1 cellular context compared by ENCODE assay signal in the genomic region with DNA sequence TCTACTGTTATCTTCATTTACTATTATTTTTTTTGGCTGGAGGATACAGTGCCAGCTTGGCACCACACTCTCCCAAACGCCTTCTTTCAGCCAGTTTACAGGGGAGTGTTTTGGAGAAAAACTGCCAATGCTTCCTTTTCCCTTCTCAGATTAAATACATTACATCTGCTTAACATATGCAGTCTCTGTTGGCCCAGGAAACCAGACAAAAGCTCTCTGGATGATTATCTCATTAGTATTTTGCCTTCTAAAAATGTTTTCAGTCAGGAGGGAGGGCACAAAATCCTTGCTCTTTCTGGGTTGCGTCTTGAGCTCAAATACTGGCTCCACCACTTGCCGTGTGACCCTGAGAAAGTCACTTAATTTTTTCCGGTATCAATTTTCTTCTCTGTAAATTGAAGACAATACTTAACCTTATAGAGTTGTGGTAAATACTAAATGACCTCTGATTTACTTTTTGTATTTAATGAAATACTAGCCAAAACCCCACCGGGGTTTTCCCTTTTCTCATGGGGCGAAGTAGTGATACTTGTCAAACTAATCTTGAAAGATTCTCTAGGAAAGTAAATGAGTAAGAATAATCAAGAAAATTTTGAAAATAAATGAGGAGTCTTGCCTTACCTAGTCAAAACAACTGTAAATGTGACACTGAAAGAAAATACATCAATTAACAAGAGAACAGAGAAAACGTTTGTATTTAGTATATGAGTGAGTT.
A peak's percentile ranks its signal among the peaks of the same experiment; 100 is the strongest.
TF ChIP-seq lines count a peak whose summit lies in the region.

No MANE protein-coding gene starts in this region.

TF ChIP-seq in SK-N-SH, 30 proteins besides CTCF, POLR2A, EP300 and RAD21 (continued from another document):
- TF ChIP-seq, protein P1, sequence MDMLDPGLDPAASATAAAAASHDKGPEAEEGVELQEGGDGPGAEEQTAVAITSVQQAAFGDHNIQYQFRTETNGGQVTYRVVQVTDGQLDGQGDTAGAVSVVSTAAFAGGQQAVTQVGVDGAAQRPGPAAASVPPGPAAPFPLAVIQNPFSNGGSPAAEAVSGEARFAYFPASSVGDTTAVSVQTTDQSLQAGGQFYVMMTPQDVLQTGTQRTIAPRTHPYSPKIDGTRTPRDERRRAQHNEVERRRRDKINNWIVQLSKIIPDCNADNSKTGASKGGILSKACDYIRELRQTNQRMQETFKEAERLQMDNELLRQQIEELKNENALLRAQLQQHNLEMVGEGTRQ (IDR thresholded peaks at IDR 0.05; ENCODE audit: borderline replicate concordance, low read depth, low read length), result no peak
- TF ChIP-seq MXI1 (IDR thresholded peaks at IDR 0.05; ENCODE audit: low read depth, low read length) (no peak), FOXJ3 (CRISPR knock-in tag; IDR thresholded peaks at IDR 0.05) (0 out of 2 replicates have a peak, but pooled peaks have one; percentile 25), RCOR1 (IDR thresholded peaks at IDR 0.05; ENCODE audit: low read length) (peak; percentile 25; the same call in 1 of the 2 replicates), NFIC (IDR thresholded peaks at IDR 0.05; ENCODE audit: borderline replicate concordance) (no peak), REST (IDR thresholded peaks at IDR 0.05; ENCODE audit: low read depth, low read length) (no peak), TCF12 (IDR thresholded peaks at IDR 0.05) (peak; percentile 10; the same call in 1 of the 2 replicates), ELF1 (IDR thresholded peaks at IDR 0.05) (no peak), RXRA (IDR thresholded peaks at IDR 0.05; ENCODE audit: borderline replicate concordance, low read depth) (no peak), POLR2AphosphoS5 (IDR thresholded peaks at IDR 0.05; ENCODE audit: low read depth, low read length) (no peak), GABPA (IDR thresholded peaks at IDR 0.05; ENCODE audit: low read depth) (no peak), GATA2 (CRISPR knock-in tag; IDR thresholded peaks at IDR 0.05) (no peak; the same call in 1 of the 2 replicates), FOSL2 (IDR thresholded peaks at IDR 0.05; ENCODE audit: borderline replicate concordance, low read depth) (no peak), MEF2A (IDR thresholded peaks at IDR 0.05; ENCODE audit: borderline replicate concordance, low read depth) (no peak), EZH2phosphoT487 (IDR thresholded peaks at IDR 0.05; ENCODE audit: borderline replicate concordance, low read depth) (no peak), TEAD4 (IDR thresholded peaks at IDR 0.05; ENCODE audit: borderline replicate concordance, insufficient read depth) (no peak), YY1 (IDR thresholded peaks at IDR 0.05; ENCODE audit: low read depth) (no peak), CHD2 (IDR thresholded peaks at IDR 0.05; ENCODE audit: low read length, partially characterized antibody) (peak; percentile 60), FOXM1 (IDR thresholded peaks at IDR 0.05; ENCODE audit: low read depth) (no peak)
- TF ChIP-seq, protein P2, sequence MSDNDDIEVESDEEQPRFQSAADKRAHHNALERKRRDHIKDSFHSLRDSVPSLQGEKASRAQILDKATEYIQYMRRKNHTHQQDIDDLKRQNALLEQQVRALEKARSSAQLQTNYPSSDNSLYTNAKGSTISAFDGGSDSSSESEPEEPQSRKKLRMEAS (IDR thresholded peaks at IDR 0.05; ENCODE audit: low read depth), result no peak
